Comparison of ENCODE assay signal across 10 cellular contexts in the genomic region with DNA sequence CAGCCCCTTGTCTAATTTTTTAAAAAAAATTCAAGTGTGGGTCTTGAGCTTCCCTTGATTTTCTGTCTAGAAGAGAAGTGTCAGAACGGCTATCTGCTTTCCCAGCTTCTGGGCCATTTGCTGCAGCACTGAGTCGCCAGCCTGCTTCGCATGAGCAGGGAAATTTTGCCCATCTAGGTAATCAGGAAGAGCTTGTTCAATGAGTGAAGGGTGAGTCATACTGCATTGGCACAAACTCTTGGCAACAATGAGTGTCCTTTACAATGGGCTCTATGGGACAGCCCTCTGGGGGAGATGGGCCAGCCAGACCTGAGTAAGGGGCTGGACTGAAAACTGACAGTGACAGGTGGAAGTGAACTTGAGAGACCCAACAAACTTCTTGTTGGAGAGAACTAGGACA. TPM values are rescaled to one million over a fixed set of nuclear protein-coding genes. Genes with fewer than 3 reads are reported as not detected.
A peak's percentile ranks its signal among the peaks of the same experiment; 100 is the strongest.
DNase-seq lines count a peak whose midpoint lies in the region; ATAC-seq lines count a peak whose summit lies in the region.
"Had no signal": no experiment of that assay in that cellular context is flagged by ENCODE, and none has a peak within 500 bp of the region (broad histone marks: within the 10 kb centered on the region; RNA-seq: fewer than 3 reads in every experiment).

No MANE protein-coding gene starts in this region.

- peaks cover 59% of the 10 kb centered on the region for H3K4me1 Mint-ChIP-seq in T-helper 1 cell treated with Interleukin-12 subunit alpha and Interleukin-12 subunit beta and Interleukin-4 antibody, amounts not matched to agents 30 μg/mL and 1 μg/mL, for 36 hours (ENCODE audit: low read depth)

- H3K9me3 Mint-ChIP-seq in T-helper 1 cell treated with Interleukin-12 subunit alpha and Interleukin-12 subunit beta and Interleukin-4 antibody, amounts not matched to agents 30 μg/mL and 1 μg/mL, for 36 hours, result no peaks in the 10 kb centered on the region
- H3K9me3 Mint-ChIP-seq: type B pancreatic cell had no signal

- no peak for DNase-seq in T-helper 1 cell
- peak; percentile 33 for DNase-seq in SW480 (ENCODE audit: low spot score)
- DNase-seq in dermis blood vessel endothelial cell, result peak; percentile 71
- DNase-seq in pulmonary artery endothelial cell (ENCODE audit: low read depth, low spot score), result peak; percentile 11
- no peak for DNase-seq in NCI-H1092 treated with DMSO at 0.1 percent for 48 hours (lab: John Stamatoyannopoulos, UW)
- DNase-seq in mesenteric fat pad (ENCODE audit: low spot score), result no peak

- peaks cover 27% of the 10 kb centered on the region for H3K36me3 Mint-ChIP-seq in T-helper 1 cell treated with Interleukin-12 subunit alpha and Interleukin-12 subunit beta and Interleukin-4 antibody, amounts not matched to agents 30 μg/mL and 1 μg/mL, for 36 hours (ENCODE audit: low read depth)

- H3K4me3 Mint-ChIP-seq in T-helper 1 cell treated with Interleukin-12 subunit alpha and Interleukin-12 subunit beta and Interleukin-4 antibody, amounts not matched to agents 30 μg/mL and 1 μg/mL, for 36 hours, result no peak overlapping the region

- H3K27ac Mint-ChIP-seq in T-helper 1 cell treated with Interleukin-12 subunit alpha and Interleukin-12 subunit beta and Interleukin-4 antibody, amounts not matched to agents 30 μg/mL and 1 μg/mL, for 36 hours, result peak overlapping the region; percentile 33
- H3K27ac Mint-ChIP-seq: type B pancreatic cell had no signal

- H3K27me3 Mint-ChIP-seq in T-helper 1 cell treated with Interleukin-12 subunit alpha and Interleukin-12 subunit beta and Interleukin-4 antibody, amounts not matched to agents 30 μg/mL and 1 μg/mL, for 36 hours (ENCODE audit: low read depth), result peaks cover 27% of the 10 kb centered on the region
- H3K27me3 Mint-ChIP-seq: type B pancreatic cell had no signal

- ATAC-seq in GM21723 (IDR thresholded peaks at IDR 0.05; ENCODE audit: unreplicated experiment), result no peak

RNA-seq across cellular contexts. Expression of gene RNF144A, which starts 2.4 kb away (rescaled TPM):
- total RNA-seq in dermis blood vessel endothelial cell, result 23.6 and 25.2 TPM in 2 replicates
- total RNA-seq in pulmonary artery endothelial cell, result 2.5 and 5.3 TPM in 2 replicates
- 22.2 TPM for total RNA-seq in mesenteric fat pad

RNA-seq across cellular contexts. Expression of gene RSAD2, which starts 37.3 kb away (rescaled TPM):
- 0.28 and 1.2 TPM in 2 replicates for total RNA-seq in dermis blood vessel endothelial cell
- 0.63 and 0.66 TPM in 2 replicates for total RNA-seq in pulmonary artery endothelial cell
- 5.2 TPM for total RNA-seq in mesenteric fat pad
- total RNA-seq: myocyte had no signal

RNA-seq across cellular contexts. Expression of gene CMPK2, which starts 49.1 kb away (rescaled TPM):
- total RNA-seq in dermis blood vessel endothelial cell (0.84 and 1.9 TPM in 2 replicates), pulmonary artery endothelial cell (0.39 and 0.92 TPM in 2 replicates), mesenteric fat pad (8.7 TPM)

Comparison
In these comparisons a context has a peak if more than half of its experiments do, and no peak if none do; other contexts are left out.
1. DNase-seq: peak in SW480 (single experiment), dermis blood vessel endothelial cell (single experiment) and pulmonary artery endothelial cell (single experiment); none in T-helper 1 cell (0 of 5), NCI-H1092 treated with DMSO at 0.1 percent for 48 hours (single experiment) and mesenteric fat pad (single experiment).